In genomic region chr16:17374668-17375255, GRCh38 we compare ENCODE assay signal across 14 cellular contexts.
DNase-seq lines count a peak whose midpoint lies in the region; ATAC-seq and TF ChIP-seq lines count a peak whose summit lies in the region.
"Had no signal": no experiment of that assay in that cellular context is flagged by ENCODE, and none has a peak within 500 bp of the region (broad histone marks: within the 10 kb centered on the region; RNA-seq: fewer than 3 reads in every experiment).

No MANE protein-coding gene starts in this region.

- H3K27ac ChIP-seq in naive thymus-derived CD4-positive, alpha-beta T cell (ENCODE audit: low read depth, low read length) = no peak overlapping the region
- no peak overlapping the region for H3K27ac ChIP-seq in left lung

- H3K27me3 ChIP-seq in naive thymus-derived CD4-positive, alpha-beta T cell (ENCODE audit: control insufficient read depth in 2 of 2, insufficient read depth in 2 of 2, low read length in 2 of 2) = no peaks in the 10 kb centered on the region
- H3K27me3 ChIP-seq in left lung = no peaks in the 10 kb centered on the region

- ATAC-seq in activated T-cell treated with anti-CD3 and anti-CD28 coated beads, Interleukin-2, amount 50 U/mL, for 72 hours (replicated peaks in 1 of 2) = peak; percentile 50 to 58
- ATAC-seq in naive thymus-derived CD4-positive, alpha-beta T cell = no peak
- no peak for ATAC-seq in left lung
- ATAC-seq: activated CD8-positive, alpha-beta memory T cell treated with anti-CD3 and anti-CD28 coated beads, Interleukin-2, amount 10 ng/mL, durations not matched to agents 7 days and 5 days had no signal

- H3K27ac Mint-ChIP-seq in activated naive CD4-positive, alpha-beta T cell treated with anti-CD3 and anti-CD28 coated beads for 36 hours = no peak overlapping the region
- H3K27ac Mint-ChIP-seq in activated T-cell treated with anti-CD3 and anti-CD28 coated beads, Interleukin-2, amount 50 U/mL, for 72 hours = peak overlapping the region; percentile 25
- H3K27ac Mint-ChIP-seq in naive thymus-derived CD4-positive, alpha-beta T cell = peak overlapping the region in 6 of 9 donors; percentile 8 to 81 (median 58)
- H3K27ac Mint-ChIP-seq: activated CD8-positive, alpha-beta memory T cell treated with anti-CD3 and anti-CD28 coated beads, Interleukin-2, amount 10 ng/mL, durations not matched to agents 7 days and 5 days had no signal

- no peaks in the 10 kb centered on the region for H3K36me3 Mint-ChIP-seq in activated naive CD4-positive, alpha-beta T cell treated with anti-CD3 and anti-CD28 coated beads for 36 hours (ENCODE audit: low read depth)
- no peaks in the 10 kb centered on the region for H3K36me3 Mint-ChIP-seq in activated T-cell treated with anti-CD3 and anti-CD28 coated beads, Interleukin-2, amount 50 U/mL, for 72 hours (ENCODE audit: insufficient read depth in 2 of 2)
- peaks cover 0 to 23% (median 0%) of the 10 kb centered on the region in 5 donors for H3K36me3 Mint-ChIP-seq in naive thymus-derived CD4-positive, alpha-beta T cell

- H3K4me1 Mint-ChIP-seq in activated naive CD4-positive, alpha-beta T cell treated with anti-CD3 and anti-CD28 coated beads for 36 hours (ENCODE audit: low read depth) = peaks cover 54% of the 10 kb centered on the region
- peaks cover 64% of the 10 kb centered on the region for H3K4me1 Mint-ChIP-seq in activated T-cell treated with anti-CD3 and anti-CD28 coated beads, Interleukin-2, amount 50 U/mL, for 72 hours (ENCODE audit: low read depth)
- peaks cover 46 to 93% (median 89%) of the 10 kb centered on the region in 7 donors for H3K4me1 Mint-ChIP-seq in naive thymus-derived CD4-positive, alpha-beta T cell

- H3K4me1 ChIP-seq in naive thymus-derived CD4-positive, alpha-beta T cell (ENCODE audit: control insufficient read depth in 2 of 2, insufficient read depth in 2 of 2, low read length in 2 of 2) = peaks cover 41 to 67% of the 10 kb centered on the region in 2 donors
- peaks cover 3 to 53% of the 10 kb centered on the region in 2 donors for H3K4me1 ChIP-seq in left lung

- no peak overlapping the region for H3K4me3 Mint-ChIP-seq in activated naive CD4-positive, alpha-beta T cell treated with anti-CD3 and anti-CD28 coated beads for 36 hours
- peak overlapping the region in 1 of 2 donors; percentile 25 for H3K4me3 Mint-ChIP-seq in activated T-cell treated with anti-CD3 and anti-CD28 coated beads, Interleukin-2, amount 50 U/mL, for 72 hours
- peak overlapping the region in 1 of 10 donors; percentile 40 for H3K4me3 Mint-ChIP-seq in naive thymus-derived CD4-positive, alpha-beta T cell
- H3K4me3 Mint-ChIP-seq: activated CD8-positive, alpha-beta memory T cell treated with anti-CD3 and anti-CD28 coated beads, Interleukin-2, amount 10 ng/mL, durations not matched to agents 7 days and 5 days; H9 had no signal

- H3K27me3 Mint-ChIP-seq in activated naive CD4-positive, alpha-beta T cell treated with anti-CD3 and anti-CD28 coated beads for 36 hours (ENCODE audit: low read depth) = no peaks in the 10 kb centered on the region
- H3K27me3 Mint-ChIP-seq in activated T-cell treated with anti-CD3 and anti-CD28 coated beads, Interleukin-2, amount 50 U/mL, for 72 hours (ENCODE audit: low read depth) = no peaks in the 10 kb centered on the region
- H3K27me3 Mint-ChIP-seq in naive thymus-derived CD4-positive, alpha-beta T cell = no peaks in the 10 kb centered on the region
- H3K27me3 Mint-ChIP-seq: activated CD8-positive, alpha-beta memory T cell treated with anti-CD3 and anti-CD28 coated beads, Interleukin-2, amount 10 ng/mL, durations not matched to agents 7 days and 5 days had no signal

- intact Hi-C loops in activated naive CD4-positive, alpha-beta T cell treated with anti-CD3 and anti-CD28 coated beads for 36 hours (cut with micrococcal nuclease) = loop anchor here (2.0 to 10.0 kb wide), 2 partner anchors 14 to 180 kb away; no protein-coding TSS in a partner anchor
- intact Hi-C loops in naive thymus-derived CD4-positive, alpha-beta T cell (cut with micrococcal nuclease) = loop anchor here in 1 of 2 donors (2.0 to 10.0 kb wide), 3 partner anchors 30 to 510 kb away; no protein-coding TSS in a partner anchor
- intact Hi-C loops in left lung (cut with DNase I) = no loop called here

- no peaks in the 10 kb centered on the region for H3K9me3 Mint-ChIP-seq in activated naive CD4-positive, alpha-beta T cell treated with anti-CD3 and anti-CD28 coated beads for 36 hours
- H3K9me3 Mint-ChIP-seq in activated T-cell treated with anti-CD3 and anti-CD28 coated beads, Interleukin-2, amount 50 U/mL, for 72 hours = no peaks in the 10 kb centered on the region
- peaks cover 0 to 4% (median 0%) of the 10 kb centered on the region in 11 donors for H3K9me3 Mint-ChIP-seq in naive thymus-derived CD4-positive, alpha-beta T cell
- H3K9me3 Mint-ChIP-seq: H9 had no signal

- CTCF ChIA-PET in activated naive CD4-positive, alpha-beta T cell treated with anti-CD3 and anti-CD28 coated beads for 36 hours (lab: Charles Lee) = no interaction called here
- CTCF ChIA-PET in naive thymus-derived CD4-positive, alpha-beta T cell (lab: Charles Lee) = no interaction called here

- POLR2A ChIA-PET in naive thymus-derived CD4-positive, alpha-beta T cell (lab: Charles Lee) = interaction anchor here (0.8 to 1.5 kb wide), 3 partner anchors 9 to 55 kb away, joined by 3 to 4 read pairs (median 3); no protein-coding TSS in a partner anchor

- DNase-seq in activated naive CD4-positive, alpha-beta T cell treated with Interleukin-2 at 50 U/mL for 16 hours = peak; percentile 32
- no peak for DNase-seq in activated naive CD4-positive, alpha-beta T cell treated with anti-CD3 and anti-CD28 coated beads for 36 hours
- DNase-seq in GM12864 (ENCODE audit: low read depth) (peak; percentile 30), NCI-H748 treated with DMSO at 0.1 percent for 48 hours (lab: John Stamatoyannopoulos, UW) (no peak), left lung (no peak), NOMO-1 treated with DMSO at 0.1 percent for 48 hours (lab: John Stamatoyannopoulos, UW; ENCODE audit: unreplicated experiment) (no peak)
- DNase-seq in activated T-cell treated with anti-CD3 and anti-CD28 coated beads, Interleukin-2, amount 50 U/mL, for 72 hours = peak in 1 of 2 donors; percentile 12
- DNase-seq in naive thymus-derived CD4-positive, alpha-beta T cell = peak in 1 of 9 donors; percentile 34
- DNase-seq: activated CD8-positive, alpha-beta memory T cell treated with anti-CD3 and anti-CD28 coated beads, Interleukin-2, amount 10 ng/mL, durations not matched to agents 7 days and 5 days; erythroblast; H9; left colon; NCI-H1694 treated with DMSO at 0.1 percent for 48 hours; nucleus accumbens had no signal

- no peak overlapping the region for H3K4me3 ChIP-seq in GM12864 (ENCODE audit: low read depth, low read length)
- no peak overlapping the region for H3K4me3 ChIP-seq in naive thymus-derived CD4-positive, alpha-beta T cell (ENCODE audit: low read length)
- no peak overlapping the region for H3K4me3 ChIP-seq in left lung

- TF ChIP-seq CTCF in GM12864 (IDR thresholded peaks at IDR 0.05; ENCODE audit: low read depth, low read length, missing control alignments) (no peak), left lung (IDR thresholded peaks at IDR 0.05) (no peak)

- H3K36me3 ChIP-seq in naive thymus-derived CD4-positive, alpha-beta T cell (ENCODE audit: control insufficient read depth in 2 of 3, insufficient read depth in 3 of 3, low read length in 3 of 3) = no peaks in the 10 kb centered on the region
- H3K36me3 ChIP-seq in left lung = no peaks in the 10 kb centered on the region

- no peaks in the 10 kb centered on the region for H3K9me3 ChIP-seq in naive thymus-derived CD4-positive, alpha-beta T cell (ENCODE audit: control insufficient read depth in 2 of 3, low read length in 3 of 3)
- H3K9me3 ChIP-seq in left lung = no peaks in the 10 kb centered on the region

Comparison
In these comparisons a context has a peak if more than half of its experiments do, and no peak if none do; other contexts are left out.
1. DNase-seq: peak in activated naive CD4-positive, alpha-beta T cell treated with Interleukin-2 at 50 U/mL for 16 hours (single experiment) and GM12864 (single experiment); none in activated naive CD4-positive, alpha-beta T cell treated with anti-CD3 and anti-CD28 coated beads for 36 hours (single experiment), NCI-H748 treated with DMSO at 0.1 percent for 48 hours (single experiment), left lung (0 of 2) and NOMO-1 treated with DMSO at 0.1 percent for 48 hours (single experiment).
2. ATAC-seq: peak in activated T-cell treated with anti-CD3 and anti-CD28 coated beads, Interleukin-2, amount 50 U/mL, for 72 hours (2 of 2); none in naive thymus-derived CD4-positive, alpha-beta T cell (single experiment) and left lung (single experiment).